ENCODE assay signal across 12 cellular contexts in the genomic region with DNA sequence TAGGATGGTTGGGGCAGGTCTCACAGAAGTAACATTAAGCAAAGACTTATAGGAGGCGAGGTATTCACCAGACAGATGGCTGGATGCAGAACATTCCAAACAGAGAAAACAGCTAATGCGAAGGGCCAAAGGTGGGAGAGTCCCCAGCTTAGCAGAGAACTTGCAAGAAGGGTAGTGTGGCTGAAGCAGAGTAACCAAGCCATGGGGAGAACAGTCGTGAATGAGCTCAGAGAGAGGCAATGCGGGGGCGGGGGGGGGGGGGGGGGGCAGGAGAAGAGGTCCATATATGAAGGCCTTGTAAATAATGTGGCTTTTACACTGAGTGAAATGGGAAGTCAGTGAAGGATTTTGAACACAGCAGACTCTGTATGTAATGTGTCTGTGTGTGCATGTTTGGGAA.
DNase-seq lines count a peak whose midpoint lies in the region; ATAC-seq and TF ChIP-seq lines count a peak whose summit lies in the region.
"Had no signal": no experiment of that assay in that cellular context is flagged by ENCODE, and none has a peak within 500 bp of the region (broad histone marks: within the 10 kb centered on the region; RNA-seq: fewer than 3 reads in every experiment).

No MANE protein-coding gene starts in this region.

- H3K27ac Mint-ChIP-seq in activated naive CD8-positive, alpha-beta T cell, result peak overlapping the region; percentile 56
- H3K27ac Mint-ChIP-seq in activated naive CD8-positive, alpha-beta T cell treated with anti-CD3 and anti-CD28 coated beads, Interleukin-2, amount 50 U/mL, for 24 hours, result no peak overlapping the region
- H3K27ac Mint-ChIP-seq in central memory CD8-positive, alpha-beta T cell (ENCODE audit: low read depth), result no peak overlapping the region

- no peak overlapping the region for H3K18ac ChIP-seq in mesenchymal stem cell (ENCODE audit: low read depth in 1 of 2, low read length in 2 of 2)

- DNase-seq in activated naive CD8-positive, alpha-beta T cell treated with anti-CD3 and anti-CD28 coated beads, Interleukin-2, amount 50 U/mL, for 24 hours, result no peak
- DNase-seq in central memory CD8-positive, alpha-beta T cell (ENCODE audit: low spot score in 2 of 2), result no peak
- DNase-seq in mesenchymal stem cell (no peak), uterus (no peak), T1000 (lab: John Stamatoyannopoulos, UW) (no peak)
- DNase-seq: DMS79, NCI-H1092, NCI-H510A treated with DMSO at 0.1 percent for 48 hours, occipital lobe had no signal

- H3K9ac ChIP-seq in mesenchymal stem cell (ENCODE audit: low read length), result peak overlapping the region; percentile 83

- H3K4me3 ChIP-seq in mesenchymal stem cell (ENCODE audit: insufficient read depth in 1 of 2, low read depth in 1 of 2, low read length in 2 of 2) (no peak overlapping the region), uterus (no peak overlapping the region)

- peaks cover 7% of the 10 kb centered on the region for H3K36me3 Mint-ChIP-seq in activated naive CD8-positive, alpha-beta T cell
- peaks cover 16% of the 10 kb centered on the region for H3K36me3 Mint-ChIP-seq in activated naive CD8-positive, alpha-beta T cell treated with anti-CD3 and anti-CD28 coated beads, Interleukin-2, amount 50 U/mL, for 24 hours (ENCODE audit: low read depth)
- peaks cover 13% of the 10 kb centered on the region for H3K36me3 Mint-ChIP-seq in central memory CD8-positive, alpha-beta T cell (ENCODE audit: insufficient read depth)

- no peak for ATAC-seq in activated naive CD8-positive, alpha-beta T cell treated with anti-CD3 and anti-CD28 coated beads, Interleukin-2, amount 50 U/mL, for 24 hours
- no peak for ATAC-seq in central memory CD8-positive, alpha-beta T cell (replicated peaks; ENCODE audit: extremely low read depth, poor library complexity, severe bottlenecking)
- ATAC-seq in GM19397 (IDR thresholded peaks at IDR 0.05; ENCODE audit: unreplicated experiment) (no peak), HG03175 (IDR thresholded peaks at IDR 0.05; ENCODE audit: unreplicated experiment) (no peak)

- H3K27ac ChIP-seq in mesenchymal stem cell (ENCODE audit: low read length, poor library complexity, severe bottlenecking), result no peak overlapping the region
- peak overlapping the region; percentile 73 to 78 for H3K27ac ChIP-seq in uterus

- H4K8ac ChIP-seq in mesenchymal stem cell (ENCODE audit: low read length), result no peak overlapping the region

- no peak overlapping the region for H2BK120ac ChIP-seq in mesenchymal stem cell (ENCODE audit: low read depth, low read length)

- H3K9me3 Mint-ChIP-seq in activated naive CD8-positive, alpha-beta T cell (ENCODE audit: low read depth), result no peaks in the 10 kb centered on the region
- H3K9me3 Mint-ChIP-seq in activated naive CD8-positive, alpha-beta T cell treated with anti-CD3 and anti-CD28 coated beads, Interleukin-2, amount 50 U/mL, for 24 hours, result no peaks in the 10 kb centered on the region
- no peaks in the 10 kb centered on the region for H3K9me3 Mint-ChIP-seq in central memory CD8-positive, alpha-beta T cell

- no peak overlapping the region for H3K23ac ChIP-seq in mesenchymal stem cell (ENCODE audit: low read length in 2 of 2)

- H3K4ac ChIP-seq in mesenchymal stem cell (ENCODE audit: low read depth in 1 of 2, low read length in 2 of 2), result no peak overlapping the region

- TF ChIP-seq CTCF in uterus (IDR thresholded peaks at IDR 0.05), result no peak

- H4K91ac ChIP-seq in mesenchymal stem cell (ENCODE audit: low read length), result peak overlapping the region; percentile 75

- 77% methylated on average over 5 of the region's 5 CpGs for WGBS in mesenchymal stem cell

- peaks cover 5 to 16% of the 10 kb centered on the region in 2 experiments for H3K36me3 ChIP-seq in mesenchymal stem cell (ENCODE audit: control insufficient read depth in 1 of 2, insufficient read depth in 2 of 2, low read depth in 1 of 2, low read length in 2 of 2)
- no peaks in the 10 kb centered on the region for H3K36me3 ChIP-seq in uterus

- H2AFZ ChIP-seq in mesenchymal stem cell (ENCODE audit: low read depth, low read length), result no peak overlapping the region

- TF ChIP-seq POLR2A in uterus (IDR thresholded peaks at IDR 0.05), result no peak

- no peak overlapping the region for H2BK5ac ChIP-seq in mesenchymal stem cell (ENCODE audit: low read depth, low read length, poor library complexity, severe bottlenecking)

- H3K4me3 Mint-ChIP-seq in activated naive CD8-positive, alpha-beta T cell, result no peak overlapping the region
- H3K4me3 Mint-ChIP-seq in activated naive CD8-positive, alpha-beta T cell treated with anti-CD3 and anti-CD28 coated beads, Interleukin-2, amount 50 U/mL, for 24 hours, result no peak overlapping the region
- peak overlapping the region; percentile 62 for H3K4me3 Mint-ChIP-seq in central memory CD8-positive, alpha-beta T cell

- no peak overlapping the region for H2BK12ac ChIP-seq in mesenchymal stem cell (ENCODE audit: low read length in 2 of 2)

- peaks cover 27% of the 10 kb centered on the region for H3K79me1 ChIP-seq in mesenchymal stem cell (replicated peaks; ENCODE audit: low read length, poor library complexity, severe bottlenecking)

- peaks cover 38% of the 10 kb centered on the region for H3K4me1 Mint-ChIP-seq in activated naive CD8-positive, alpha-beta T cell (ENCODE audit: low read depth)
- H3K4me1 Mint-ChIP-seq in activated naive CD8-positive, alpha-beta T cell treated with anti-CD3 and anti-CD28 coated beads, Interleukin-2, amount 50 U/mL, for 24 hours, result peaks cover 37% of the 10 kb centered on the region
- peaks cover 38% of the 10 kb centered on the region for H3K4me1 Mint-ChIP-seq in central memory CD8-positive, alpha-beta T cell

- no peaks in the 10 kb centered on the region for H3K27me3 Mint-ChIP-seq in activated naive CD8-positive, alpha-beta T cell
- H3K27me3 Mint-ChIP-seq in activated naive CD8-positive, alpha-beta T cell treated with anti-CD3 and anti-CD28 coated beads, Interleukin-2, amount 50 U/mL, for 24 hours, result no peaks in the 10 kb centered on the region
- no peaks in the 10 kb centered on the region for H3K27me3 Mint-ChIP-seq in central memory CD8-positive, alpha-beta T cell

- no peak overlapping the region for H2BK15ac ChIP-seq in mesenchymal stem cell (ENCODE audit: low read depth, poor library complexity, severe bottlenecking)

- H3K4me2 ChIP-seq in mesenchymal stem cell (ENCODE audit: low read length, poor library complexity, severe bottlenecking), result no peak overlapping the region

- peaks cover 9% of the 10 kb centered on the region for H3K4me1 ChIP-seq in mesenchymal stem cell (ENCODE audit: control insufficient read depth, insufficient read depth, low read depth, low read length)
- H3K4me1 ChIP-seq in uterus, result peaks cover 8 to 12% of the 10 kb centered on the region in 2 donors

- no peak overlapping the region for H2AK5ac ChIP-seq in mesenchymal stem cell (ENCODE audit: low read length, severe bottlenecking)

- intact Hi-C loops in uterus (cut with DNase I; ENCODE audit: low total_unique reads), result no loop called here

- H3K9me3 ChIP-seq in mesenchymal stem cell (ENCODE audit: control insufficient read depth, low read length) (no peaks in the 10 kb centered on the region), uterus (no peaks in the 10 kb centered on the region)

- H3K27me3 ChIP-seq in mesenchymal stem cell (ENCODE audit: control insufficient read depth in 1 of 2, insufficient read depth in 1 of 2, low read length in 2 of 2), result no peaks in the 10 kb centered on the region
- no peaks in the 10 kb centered on the region for H3K27me3 ChIP-seq in uterus

- H3K14ac ChIP-seq in mesenchymal stem cell (ENCODE audit: low read length in 2 of 2), result no peak overlapping the region
